2 cellular contexts compared by ENCODE assay signal in genomic region chr4:42428036-42428435, GRCh38.
TF ChIP-seq lines count a peak whose summit lies in the region.

No MANE protein-coding gene starts in this region.

TF ChIP-seq in GM23338, 12 proteins besides CTCF, POLR2A, EP300 and RAD21:
- TF ChIP-seq REST (IDR thresholded peaks at IDR 0.05; ENCODE audit: unreplicated experiment) (no peak), POLR2AphosphoS5 (IDR thresholded peaks at IDR 0.05; ENCODE audit: low read depth) (no peak), ZNF462 (CRISPR knock-in tag; IDR thresholded peaks at IDR 0.05) (no peak), ZNF331 (CRISPR knock-in tag; IDR thresholded peaks at IDR 0.05; ENCODE audit: low read depth) (no peak), EZH2 (IDR thresholded peaks at IDR 0.05; ENCODE audit: low read depth, unreplicated experiment) (no peak), NANOG (IDR thresholded peaks at IDR 0.05; ENCODE audit: borderline replicate concordance) (peak; percentile 55; the same call in 1 of the 2 replicates)

TF ChIP-seq in H1, 55 proteins besides CTCF, POLR2A, EP300 and RAD21:
- TF ChIP-seq CHD7 (IDR thresholded peaks at IDR 0.05; ENCODE audit: insufficient replicate concordance, low read length) = peak; percentile 16
- no peak for TF ChIP-seq ATF3 (IDR thresholded peaks at IDR 0.05; ENCODE audit: insufficient read depth, low read depth, low read length)
